In the genomic region with DNA sequence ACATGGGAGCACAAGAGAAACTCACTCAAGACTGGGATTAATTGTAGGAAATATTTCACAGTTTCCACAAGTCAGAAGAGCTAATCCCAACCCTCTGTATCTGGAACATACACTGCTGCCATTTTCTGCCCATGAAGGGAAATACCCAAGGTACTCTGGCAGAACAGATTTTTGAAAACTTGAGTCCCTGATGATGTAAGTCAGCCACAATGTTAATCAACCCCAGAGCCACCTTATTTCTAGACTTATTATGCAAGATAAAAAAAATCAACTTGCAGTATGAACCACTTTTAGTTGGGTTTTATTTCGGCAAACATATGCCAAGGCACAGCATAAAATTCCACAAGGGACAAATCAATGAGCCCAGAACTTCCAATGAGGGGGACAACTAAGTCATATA, we compare ENCODE assay signal across 29 cellular contexts.
"Had no signal": no experiment of that assay in that cellular context is flagged by ENCODE, and none has a peak within 500 bp of the region (broad histone marks: within the 10 kb centered on the region; RNA-seq: fewer than 3 reads in every experiment).

No MANE protein-coding gene starts in this region.

- H3K4me2 ChIP-seq: hepatocyte, smooth muscle cell had no signal

- H3K27me3 ChIP-seq: brain microvascular endothelial cell, hepatocyte, ovary, right atrium auricular region, suprapubic skin, tibial artery, upper lobe of right lung had no signal

- H3K36me3 ChIP-seq: brain microvascular endothelial cell, gastroesophageal sphincter, left ventricle myocardium inferior, ovary, prostate gland, right atrium auricular region, stomach, suprapubic skin, tibial artery, upper lobe of right lung had no signal

- H3K79me2 ChIP-seq: hepatocyte had no signal

- H3K9me3 ChIP-seq: gastroesophageal sphincter, left ventricle myocardium inferior, ovary, prostate gland, right atrium auricular region, stomach, suprapubic skin, tibial artery, upper lobe of right lung had no signal

- H3K27ac ChIP-seq: brain microvascular endothelial cell, gastroesophageal sphincter, hepatocyte, ovary, prostate gland, stomach, suprapubic skin, tibial artery, upper lobe of right lung had no signal

- H3K4me3 ChIP-seq: gastroesophageal sphincter, hepatocyte, left ventricle myocardium inferior, lung, ovary, prostate gland, right atrium auricular region, smooth muscle cell, stomach, suprapubic skin, tibial artery, upper lobe of right lung had no signal

- ATAC-seq: gastroesophageal sphincter; stimulated activated naive B cell treated with anti-CD40 and anti-IgM and Interleukin-4, amounts not matched to agents 10 μg/mL and 1 μg/mL and 100 μg/mL, for 72 hours; upper lobe of right lung had no signal

- DNase-seq: activated CD4-positive, alpha-beta memory T cell treated with anti-CD3 and anti-CD28 coated beads for 36 hours; activated CD4-positive, alpha-beta T cell treated with anti-CD3 and anti-CD28 coated beads, Interleukin-2, amount 10 ng/mL, durations not matched to agents 24 days and 14 days; activated CD4-positive, CD25-positive, alpha-beta regulatory T cell treated with anti-CD3 and anti-CD28 coated beads, Interleukin-2, amount 50 U/mL, for 72 hours; activated CD8-positive, alpha-beta memory T cell treated with anti-CD3 and anti-CD28 coated beads, Interleukin-2, amount 50 U/mL, for 4 hours; activated gamma-delta T cell; activated naive CD4-positive, alpha-beta T cell treated with anti-CD3 and anti-CD28 coated beads, Interleukin-2, amount 10 ng/mL, durations not matched to agents 7 days and 5 days; activated naive CD8-positive, alpha-beta T cell treated with anti-CD3 and anti-CD28 coated beads, Interleukin-2, amount 10 ng/mL, durations not matched to agents 7 days and 5 days; activated T-cell treated with anti-CD3 and anti-CD28 coated beads, Interleukin-2, amount 50 U/mL, for 1 hour; amniotic stem cell; brain microvascular endothelial cell; caudate nucleus; islet precursor cell; left ventricle myocardium inferior; naive B cell; nephron progenitor cell; ovary; stimulated activated CD4-positive, alpha-beta T cell treated with anti-CD3 and anti-CD28 coated beads, Interleukin-1b, Interleukin-23, amount 100 ng/mL, for 48 hours; stimulated activated naive B cell treated with anti-CD40 and anti-IgM and Interleukin-4, amounts not matched to agents 10 μg/mL and 1 μg/mL and 100 μg/mL, for 72 hours; stomach; T-helper 2 cell; tibial artery; upper lobe of right lung had no signal

- H2AFZ ChIP-seq: hepatocyte had no signal
